In the genomic region with DNA sequence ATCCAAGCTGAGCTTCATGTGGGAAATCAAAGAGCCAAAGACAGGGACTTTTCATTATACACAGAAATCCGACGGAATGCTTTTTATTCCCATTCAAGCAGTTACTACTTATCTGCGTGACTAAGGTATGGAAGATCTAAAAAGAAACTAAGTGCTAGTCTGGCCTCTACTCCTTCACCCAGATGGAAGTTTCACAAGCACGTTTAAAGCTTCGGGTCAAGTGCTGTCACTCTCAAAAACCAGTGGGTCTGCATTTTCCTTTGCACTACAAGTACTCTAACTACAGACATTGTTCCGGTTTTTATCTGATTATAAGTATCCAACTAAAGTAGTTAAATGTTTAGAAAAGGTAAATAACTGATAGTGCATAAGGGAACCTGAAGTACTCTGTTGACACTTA, we compare ENCODE assay signal across 16 cellular contexts. TPM values are rescaled to one million over a fixed set of nuclear protein-coding genes. Genes with fewer than 3 reads are reported as not detected.
DNase-seq lines count a peak whose midpoint lies in the region; ATAC-seq, FAIRE-seq and TF ChIP-seq lines count a peak whose summit lies in the region.
"Had no signal": no experiment of that assay in that cellular context is flagged by ENCODE, and none has a peak within 500 bp of the region (broad histone marks: within the 10 kb centered on the region; RNA-seq: fewer than 3 reads in every experiment).

No MANE protein-coding gene starts in this region.

- no peak overlapping the region for H3K4me3 Mint-ChIP-seq in mesothelial cell of epicardium
- H3K4me3 Mint-ChIP-seq: activated CD4-positive, alpha-beta memory T cell treated with anti-CD3 and anti-CD28 coated beads for 36 hours had no signal

- ATAC-seq in A549: no peak
- ATAC-seq in GM18505 (IDR thresholded peaks at IDR 0.05; ENCODE audit: unreplicated experiment): no peak
- no peak for ATAC-seq in GM19328 (IDR thresholded peaks at IDR 0.05; ENCODE audit: unreplicated experiment)

- TF ChIP-seq POLR2A in A549 (IDR thresholded peaks at IDR 0.05; ENCODE audit: low read length): no peak
- TF ChIP-seq POLR2A in GM18505 (IDR thresholded peaks at IDR 0.05; ENCODE audit: borderline replicate concordance, extremely low read depth, insufficient read depth, insufficient read length): no peak

- H3K9ac ChIP-seq in KMS-11: peak overlapping the region; percentile 7; the same call in 1 of the 2 replicates

- WGBS in A549 (ENCODE audit: missing lambda C conversion rate): 58% methylated on average over 6 of the region's 6 CpGs

- H3K4me1 Mint-ChIP-seq in mesothelial cell of epicardium: peaks cover 33% of the 10 kb centered on the region

- TF ChIP-seq EP300 in A549 (IDR thresholded peaks at IDR 0.05): no peak

- H4K20me1 ChIP-seq in KMS-11 (ENCODE audit: insufficient read depth): no peaks in the 10 kb centered on the region

- H3K4me1 ChIP-seq in A549: peaks cover 15% of the 10 kb centered on the region
- H3K4me1 ChIP-seq in KMS-11 (ENCODE audit: low read depth, poor library complexity, severe bottlenecking): peaks cover 21% of the 10 kb centered on the region
- H3K4me1 ChIP-seq: BE2C, colonic mucosa, esophagus muscularis mucosa, HAP-1 had no signal

- H3K27ac ChIP-seq in A549 (peak overlapping the region; percentile 65 to 68), KMS-11 (peak overlapping the region; percentile 47; the same call in 1 of the 2 replicates)
- H3K27ac ChIP-seq: colonic mucosa, esophagus muscularis mucosa, neutrophil had no signal

- no peaks in the 10 kb centered on the region for H3K9me3 ChIP-seq in A549
- H3K9me3 ChIP-seq: BE2C, colonic mucosa, esophagus muscularis mucosa, HAP-1, neutrophil had no signal

- no peak overlapping the region for H3K4me3 ChIP-seq in A549
- no peak overlapping the region for H3K4me3 ChIP-seq in KMS-11 (IDR thresholded peaks at IDR 0.05; ENCODE audit: insufficient read depth, low read depth, low read length)
- H3K4me3 ChIP-seq in choroid plexus epithelial cell (ENCODE audit: low read depth, low read length): no peak overlapping the region
- H3K4me3 ChIP-seq: colonic mucosa, HAP-1 had no signal

- no peak for TF ChIP-seq RAD21 in A549 (conservative IDR thresholded peaks at IDR 0.05 in 1 of 2, IDR thresholded peaks at IDR 0.05 in 1 of 2)

- no peaks in the 10 kb centered on the region for H3K36me3 Mint-ChIP-seq in mesothelial cell of epicardium
- H3K36me3 Mint-ChIP-seq: activated CD4-positive, alpha-beta memory T cell treated with anti-CD3 and anti-CD28 coated beads for 36 hours; brain had no signal

- no peaks in the 10 kb centered on the region for H3K27me3 Mint-ChIP-seq in mesothelial cell of epicardium (ENCODE audit: low read depth)

- TF ChIP-seq CTCF in A549 (IDR thresholded peaks at IDR 0.05): no peak
- no peak for TF ChIP-seq CTCF in KMS-11 (conservative IDR thresholded peaks at IDR 0.05; ENCODE audit: low read depth, low read length)
- TF ChIP-seq CTCF in choroid plexus epithelial cell (conservative IDR thresholded peaks at IDR 0.05; ENCODE audit: low read depth, low read length): no peak
- no peak for TF ChIP-seq CTCF in mesothelial cell of epicardium (IDR thresholded peaks at IDR 0.05; ENCODE audit: unreplicated experiment)

- H3K9me3 Mint-ChIP-seq in mesothelial cell of epicardium: no peaks in the 10 kb centered on the region
- H3K9me3 Mint-ChIP-seq: activated CD4-positive, alpha-beta memory T cell treated with anti-CD3 and anti-CD28 coated beads for 36 hours; brain had no signal

- in situ Hi-C loops in G401 (cut with HindIII; ENCODE audit: low sequenced_read_pairs): no loop called here

- no peaks in the 10 kb centered on the region for H3K27me3 ChIP-seq in KMS-11 (ENCODE audit: insufficient read depth, low read depth)
- H3K27me3 ChIP-seq: colonic mucosa had no signal

- POLR2A ChIA-PET in A549 (lab: Yijun Ruan, JAX): interaction anchor here (0.8 kb wide), 1 partner anchor 229 kb away, joined by 3 read pairs; no protein-coding TSS in a partner anchor

- no peaks in the 10 kb centered on the region for H3K36me3 ChIP-seq in KMS-11 (ENCODE audit: insufficient read depth)
- H3K36me3 ChIP-seq: BE2C, colonic mucosa, esophagus muscularis mucosa, HAP-1, neutrophil had no signal

- H3K4me2 ChIP-seq in A549 (peak overlapping the region; percentile 55), KMS-11 (peak overlapping the region; percentile 59)

- intact Hi-C loops in cardiac septum (cut with DNase I): loop anchor here (5.0 kb wide), 2 partner anchors 466 to 551 kb away; no protein-coding TSS in a partner anchor

- no peaks in the 10 kb centered on the region for H3K79me2 ChIP-seq in KMS-11 (ENCODE audit: insufficient read depth, low read depth)

- CTCF ChIA-PET in A549 (lab: Yijun Ruan, JAX): interaction anchor here (0.6 to 3.4 kb wide), 53 partner anchors 9 to 594 kb away, joined by 3 to 25 read pairs (median 4); no protein-coding TSS in a partner anchor

- H3K27ac Mint-ChIP-seq in mesothelial cell of epicardium: peak overlapping the region; percentile 83
- H3K27ac Mint-ChIP-seq: activated CD4-positive, alpha-beta memory T cell treated with anti-CD3 and anti-CD28 coated beads for 36 hours; brain had no signal

- H2AFZ ChIP-seq in KMS-11 (ENCODE audit: low read depth): peak overlapping the region; percentile 35

- DNase-seq in A549 (ENCODE audit: low read depth in 1 of 2, low spot score in 1 of 2) (no peak), choroid plexus epithelial cell (ENCODE audit: low read depth) (peak; percentile 47), mesothelial cell of epicardium (ENCODE audit: low spot score in 2 of 2, unreplicated experiment in 2 of 2) (no peak), G401 (ENCODE audit: low spot score) (no peak), cardiac septum (ENCODE audit: low spot score) (no peak)

- FAIRE-seq in A549 (lab: Jason Lieb, UNC): peak; percentile 67

TF ChIP-seq in A549, 52 proteins besides CTCF, POLR2A, EP300 and RAD21:
- TF ChIP-seq TP53 (CRISPR knock-in tag; IDR thresholded peaks at IDR 0.05) (no peak), NPAS2 (CRISPR knock-in tag; IDR thresholded peaks at IDR 0.05; ENCODE audit: borderline replicate concordance) (no peak), JUN (IDR thresholded peaks at IDR 0.05) (no peak), MYC (IDR thresholded peaks at IDR 0.05; ENCODE audit: borderline replicate concordance, low read length) (no peak)
- TF ChIP-seq, protein P1, sequence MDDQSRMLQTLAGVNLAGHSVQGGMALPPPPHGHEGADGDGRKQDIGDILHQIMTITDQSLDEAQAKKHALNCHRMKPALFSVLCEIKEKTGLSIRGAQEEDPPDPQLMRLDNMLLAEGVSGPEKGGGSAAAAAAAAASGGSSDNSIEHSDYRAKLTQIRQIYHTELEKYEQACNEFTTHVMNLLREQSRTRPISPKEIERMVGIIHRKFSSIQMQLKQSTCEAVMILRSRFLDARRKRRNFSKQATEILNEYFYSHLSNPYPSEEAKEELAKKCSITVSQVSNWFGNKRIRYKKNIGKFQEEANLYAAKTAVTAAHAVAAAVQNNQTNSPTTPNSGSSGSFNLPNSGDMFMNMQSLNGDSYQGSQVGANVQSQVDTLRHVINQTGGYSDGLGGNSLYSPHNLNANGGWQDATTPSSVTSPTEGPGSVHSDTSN (IDR thresholded peaks at IDR 0.05): no peak

RNA-seq across cellular contexts. Expression of a gene that starts 13.7 kb away (rescaled TPM):
- polyA plus RNA-seq in A549 (2011; rRNA removed) (2.4 and 4.1 TPM in 2 replicates), A549 (2017; fragmentation: RNase III; extraction: RNeasy Plus Mini Kit Qiagen cat#74134 plus additional on column Dnase treatment) (35.4 to 47.5 TPM (median 35.6 TPM) in 3 replicates)
- polyA plus RNA-seq in A549 (2012; cell fraction: cytosol; rRNA removed): 0.91 and 0.95 TPM in 2 replicates
- polyA plus RNA-seq in A549 (2012; cell fraction: nucleus; rRNA removed): 2.8 TPM in 2 replicates
- 10.2 and 19.3 TPM in 2 replicates for polyA minus RNA-seq in A549 (2011; rRNA and poly(A)+ RNA removed)
- total RNA-seq in mesothelial cell of epicardium (78.5 to 90.0 TPM (median 88.3 TPM) in 3 replicates), cardiac septum (13.0 TPM)
- total RNA-seq in G401 (2014; rRNA removed; shearing (Covaris generic)): 15.1 and 17.4 TPM in 2 replicates
- total RNA-seq: Daoy had no signal
